ENCODE assay signal across 15 cellular contexts in the genomic region with DNA sequence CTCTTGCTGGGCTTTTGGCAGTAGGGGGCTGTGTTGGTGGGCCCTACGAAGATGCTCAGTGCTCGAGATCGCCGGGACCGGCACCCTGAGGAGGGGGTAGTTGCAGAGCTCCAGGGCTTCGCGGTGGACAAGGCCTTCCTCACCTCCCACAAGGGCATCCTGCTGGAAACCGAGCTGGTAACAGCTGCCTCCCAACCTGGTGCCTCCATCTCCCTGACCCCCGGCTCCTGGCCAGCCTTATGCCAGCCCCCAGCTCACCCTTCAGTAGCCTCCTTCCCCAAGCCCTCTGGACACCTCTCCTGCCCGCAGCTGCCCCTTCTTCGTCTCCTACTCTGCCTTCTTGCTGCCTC. TPM values are rescaled to one million over a fixed set of nuclear protein-coding genes. Genes with fewer than 3 reads are reported as not detected.
A peak's percentile ranks its signal among the peaks of the same experiment; 100 is the strongest.
DNase-seq lines count a peak whose midpoint lies in the region; ATAC-seq, FAIRE-seq and TF ChIP-seq lines count a peak whose summit lies in the region.
"Had no signal": no experiment of that assay in that cellular context is flagged by ENCODE, and none has a peak within 500 bp of the region (broad histone marks: within the 10 kb centered on the region; RNA-seq: fewer than 3 reads in every experiment).

No MANE protein-coding gene starts in this region.

- H3K79me2 ChIP-seq in HepG2 (ENCODE audit: insufficient read depth, low read length), result no peaks in the 10 kb centered on the region

- intact Hi-C loops in HepG2 (cut with micrococcal nuclease; ENCODE audit: unreplicated experiment), result no loop called here
- intact Hi-C loops in sigmoid colon (cut with DNase I), result no loop called here

- TF ChIP-seq RAD21 in HepG2 (CRISPR knock-in tag; IDR thresholded peaks at IDR 0.05), result no peak

- peaks cover 0 to 6% (median 0%) of the 10 kb centered on the region in 11 experiments; a peak in 3 of 22 replicates for H4K20me1 ChIP-seq in BLaER1 treated with 17β-estradiol and CSF1 and Interleukin-3, amounts not matched to agents 10 nM and 100 nM
- no peaks in the 10 kb centered on the region for H4K20me1 ChIP-seq in HepG2 (ENCODE audit: insufficient read depth, low read length)

- peaks cover 0 to 7% (median 0%) of the 10 kb centered on the region in 11 experiments; a peak in 3 of 22 replicates for H3K27me3 ChIP-seq in BLaER1 treated with 17β-estradiol and CSF1 and Interleukin-3, amounts not matched to agents 10 nM and 100 nM
- H3K27me3 ChIP-seq in HepG2 (ENCODE audit: control insufficient read depth in 1 of 2, insufficient read depth in 2 of 2, low read length in 2 of 2), result peaks cover 26 to 87% of the 10 kb centered on the region in 2 experiments
- no peaks in the 10 kb centered on the region for H3K27me3 ChIP-seq in sigmoid colon

- H3K9ac ChIP-seq in BLaER1 treated with 17β-estradiol and CSF1 and Interleukin-3, amounts not matched to agents 10 nM and 100 nM, result peak overlapping the region in 8 of 11 experiments; percentile 7 to 49 (median 32); a peak in 12 of 22 replicates
- H3K9ac ChIP-seq in HepG2 (ENCODE audit: insufficient read depth, low read depth, low read length), result no peak overlapping the region

- CTCF ChIA-PET in HepG2 (lab: Yijun Ruan, JAX; ENCODE audit: low intra/inter-chr PET ratio, low total read pairs), result interaction anchor here (5.1 to 5.9 kb wide), 2 partner anchors 50 to 111 kb away, joined by 96 to 111 read pairs; no protein-coding TSS in a partner anchor

- H3K27ac ChIP-seq in BLaER1 treated with 17β-estradiol and CSF1 and Interleukin-3, amounts not matched to agents 10 nM and 100 nM, result peak overlapping the region in 6 of 11 experiments; percentile 14 to 54 (median 36); a peak in 7 of 22 replicates
- H3K27ac ChIP-seq in angular gyrus (ENCODE audit: low read depth, low read length) (peak overlapping the region; percentile 97), HepG2 (ENCODE audit: extremely low read length, insufficient read depth, low read length) (no peak overlapping the region), sigmoid colon (peak overlapping the region; percentile 25 to 63 (median 36))

- in situ Hi-C loops in HepG2 (cut with HindIII; ENCODE audit: extremely low pct_ligation_motif_present, low pct_unique_long_range_greater_than_20kb) (loop anchor here (5.0 kb wide), 2 partner anchors 50 to 115 kb away; no protein-coding TSS in a partner anchor), G401 (cut with HindIII; ENCODE audit: low sequenced_read_pairs) (no loop called here)

- no peak overlapping the region for H2AFZ ChIP-seq in HepG2 (ENCODE audit: low read length)

- FAIRE-seq in HepG2 (lab: Jason Lieb, UNC), result no peak
- FAIRE-seq: D721Med, RCC 7860 had no signal

- no peak for DNase-seq in HepG2 (ENCODE audit: low spot score)
- DNase-seq in sigmoid colon, result no peak
- DNase-seq in G401 (ENCODE audit: low spot score), result no peak
- no peak for DNase-seq in DMS 273 (lab: John Stamatoyannopoulos, UW; ENCODE audit: unreplicated experiment)
- DNase-seq: AML-193; CD4-positive, alpha-beta T cell; NCI-H2081; NCI-H510A treated with DMSO at 0.1 percent for 48 hours had no signal

- peak overlapping the region in 2 of 10 experiments; percentile 9 to 12; a peak in 1 of 20 replicates for H3K4me3 ChIP-seq in BLaER1 treated with 17β-estradiol and CSF1 and Interleukin-3, amounts not matched to agents 10 nM and 100 nM
- H3K4me3 ChIP-seq in HepG2 (replicated peaks in 1 of 3; ENCODE audit: insufficient read depth in 1 of 3, low read depth in 2 of 3, low read length in 3 of 3), result no peak overlapping the region
- peak overlapping the region in 3 of 4 donors; percentile 10 to 29 (median 13) for H3K4me3 ChIP-seq in sigmoid colon

- H3K4me1 ChIP-seq in BLaER1 treated with 17β-estradiol and CSF1 and Interleukin-3, amounts not matched to agents 10 nM and 100 nM, result peaks cover 15 to 60% (median 40%) of the 10 kb centered on the region in 10 experiments; a peak in 19 of 20 replicates
- H3K4me1 ChIP-seq in HepG2 (ENCODE audit: insufficient read depth, low read length) (no peaks in the 10 kb centered on the region), sigmoid colon (no peaks in the 10 kb centered on the region)

- TF ChIP-seq CTCF in HepG2 (CRISPR knock-in tag; IDR thresholded peaks at IDR 0.05), result no peak
- no peak for TF ChIP-seq CTCF in sigmoid colon (IDR thresholded peaks at IDR 0.05)

- no peak for TF ChIP-seq POLR2A in HepG2 (IDR thresholded peaks at IDR 0.05; ENCODE audit: insufficient read depth in 1 of 2, low read depth in 2 of 2, low read length in 2 of 2)
- TF ChIP-seq POLR2A in sigmoid colon (IDR thresholded peaks at IDR 0.05), result no peak

- H3K36me3 ChIP-seq in BLaER1 treated with 17β-estradiol and CSF1 and Interleukin-3, amounts not matched to agents 10 nM and 100 nM, result no peaks in the 10 kb centered on the region
- H3K36me3 ChIP-seq in HepG2 (replicated peaks in 1 of 2; ENCODE audit: control insufficient read depth in 1 of 2, insufficient read depth in 2 of 2, low read length in 2 of 2) (no peaks in the 10 kb centered on the region), sigmoid colon (no peaks in the 10 kb centered on the region)

- WGBS in HepG2 (ENCODE audit: low lambda C conversion rate), result 1% methylated on average over 11 of the region's 11 CpGs
- 72 to 81% methylated on average over 11 of the region's 11 CpGs for WGBS in sigmoid colon, 2 donors

- no TSS peak for BruUV-seq in HepG2 (replicated peaks; lab: Mats Ljungman, UMichigan)

- TF ChIP-seq EP300 in HepG2 (IDR thresholded peaks at IDR 0.05; ENCODE audit: low read depth in 2 of 2, low read length in 2 of 2), result no peak
- TF ChIP-seq EP300 in HepG2 (CRISPR knock-in tag; IDR thresholded peaks at IDR 0.05; ENCODE audit: borderline replicate concordance), result no peak
- no peak for TF ChIP-seq EP300 in sigmoid colon (IDR thresholded peaks at IDR 0.05)

- POLR2A ChIA-PET in HepG2 (lab: Yijun Ruan, JAX), result interaction anchor here (1.2 kb wide), 1 partner anchor 55 kb away, joined by 4 read pairs; no protein-coding TSS in a partner anchor

- H3K4me2 ChIP-seq in BLaER1 treated with 17β-estradiol and CSF1 and Interleukin-3, amounts not matched to agents 10 nM and 100 nM, result peak overlapping the region; percentile 46 to 96 (median 77)
- H3K4me2 ChIP-seq in HepG2 (ENCODE audit: low read depth, low read length), result no peak overlapping the region

- H3K9me3 ChIP-seq in BLaER1 treated with 17β-estradiol and CSF1 and Interleukin-3, amounts not matched to agents 10 nM and 100 nM (replicated peaks in 1 of 11), result no peaks in the 10 kb centered on the region
- H3K9me3 ChIP-seq in HepG2 (ENCODE audit: low read length) (no peaks in the 10 kb centered on the region), sigmoid colon (no peaks in the 10 kb centered on the region)

- ATAC-seq in HepG2, result no peak
- no peak for ATAC-seq in GM18868 (IDR thresholded peaks at IDR 0.05; ENCODE audit: unreplicated experiment)

RNA-seq across cellular contexts. Expression of a gene that starts 0.3 kb away (rescaled TPM):
- total RNA-seq in HepG2 (2016; rRNA removed; fragmentation: Illumina TruSeq; extraction: Trizol) (not detected in 2 replicates), sigmoid colon (1 to 10 TPM; 1.8 to 4.6 (median 3.8) TPM)
- not detected in 2 replicates for total RNA-seq in HepG2 (2016; cell fraction: cytosol; rRNA removed; fragmentation: Illumina TruSeq; extraction: Trizol; ENCODE audit: low read depth)
- not detected in 2 replicates for total RNA-seq in HepG2 (2016; cell fraction: insoluble cytoplasmic fraction; rRNA removed; fragmentation: Illumina TruSeq; extraction: Trizol)
- total RNA-seq in HepG2 (2016; cell fraction: membrane; rRNA removed; fragmentation: Illumina TruSeq; extraction: Trizol), result not detected in 2 replicates
- total RNA-seq in HepG2 (2016; cell fraction: nucleus; rRNA removed; fragmentation: Illumina TruSeq; extraction: Trizol), result not detected in 2 replicates
- polyA plus RNA-seq in HepG2 (2011; rRNA removed) (not detected in 2 replicates), sigmoid colon (1 to 10 TPM in 1 of 3 donors, not detected in 2; 1.2 TPM)
- not detected in 2 replicates for polyA plus RNA-seq in HepG2 (2011; cell fraction: cytosol; rRNA removed)
- polyA plus RNA-seq in HepG2 (2011; cell fraction: nucleus; rRNA removed), result not detected in 2 replicates
- polyA plus RNA-seq in HepG2 (2012), result not detected in 2 replicates
- not detected in 2 replicates for polyA plus RNA-seq in HepG2 (2016; cell fraction: cytosol; fragmentation: Illumina TruSeq; extraction: Trizol; ENCODE audit: low read depth)
- polyA plus RNA-seq in HepG2 (2016; cell fraction: insoluble cytoplasmic fraction; fragmentation: Illumina TruSeq; extraction: Trizol; ENCODE audit: low read depth), result not detected in 2 replicates
- not detected in 2 replicates for polyA plus RNA-seq in HepG2 (2016; cell fraction: membrane; fragmentation: Illumina TruSeq; extraction: Trizol; ENCODE audit: low read depth)
- polyA plus RNA-seq in HepG2 (2016; cell fraction: nucleus; fragmentation: Illumina TruSeq; extraction: Trizol; ENCODE audit: insufficient read depth, low read depth), result not detected in 2 replicates
- polyA minus RNA-seq in HepG2 (2011; rRNA and poly(A)+ RNA removed; ENCODE audit: low replicate concordance), result not detected in 2 replicates
- not detected in 2 replicates for polyA minus RNA-seq in HepG2 (2011; cell fraction: cytosol; rRNA and poly(A)+ RNA removed)
- polyA minus RNA-seq in HepG2 (2011; cell fraction: nucleus; rRNA and poly(A)+ RNA removed), result not detected in 2 replicates
- total RNA-seq in G401 (2014; rRNA removed; shearing (Covaris generic)), result not detected in 2 replicates
- total RNA-seq: CD4-positive, alpha-beta T cell; H1 had no signal

RNA-seq across cellular contexts. Expression of a gene that starts 4.6 kb away (rescaled TPM):
- total RNA-seq in HepG2 (2016; rRNA removed; fragmentation: Illumina TruSeq; extraction: Trizol) (not detected in 2 replicates), sigmoid colon (not detected)
- total RNA-seq in HepG2 (2016; cell fraction: cytosol; rRNA removed; fragmentation: Illumina TruSeq; extraction: Trizol; ENCODE audit: low read depth), result not detected in 2 replicates
- not detected in 2 replicates for total RNA-seq in HepG2 (2016; cell fraction: insoluble cytoplasmic fraction; rRNA removed; fragmentation: Illumina TruSeq; extraction: Trizol)
- total RNA-seq in HepG2 (2016; cell fraction: membrane; rRNA removed; fragmentation: Illumina TruSeq; extraction: Trizol), result not detected in 2 replicates
- total RNA-seq in HepG2 (2016; cell fraction: nucleus; rRNA removed; fragmentation: Illumina TruSeq; extraction: Trizol), result not detected in 2 replicates
- polyA plus RNA-seq in HepG2 (2011; rRNA removed) (not detected in 2 replicates), sigmoid colon (not detected)
- polyA plus RNA-seq in HepG2 (2011; cell fraction: cytosol; rRNA removed), result not detected in 2 replicates
- polyA plus RNA-seq in HepG2 (2011; cell fraction: nucleus; rRNA removed), result not detected in 2 replicates
- not detected in 2 replicates for polyA plus RNA-seq in HepG2 (2012)
- polyA plus RNA-seq in HepG2 (2016; cell fraction: cytosol; fragmentation: Illumina TruSeq; extraction: Trizol; ENCODE audit: low read depth), result not detected in 2 replicates
- not detected in 2 replicates for polyA plus RNA-seq in HepG2 (2016; cell fraction: insoluble cytoplasmic fraction; fragmentation: Illumina TruSeq; extraction: Trizol; ENCODE audit: low read depth)
- polyA plus RNA-seq in HepG2 (2016; cell fraction: membrane; fragmentation: Illumina TruSeq; extraction: Trizol; ENCODE audit: low read depth), result not detected in 2 replicates
- polyA plus RNA-seq in HepG2 (2016; cell fraction: nucleus; fragmentation: Illumina TruSeq; extraction: Trizol; ENCODE audit: insufficient read depth, low read depth), result not detected in 2 replicates
- polyA minus RNA-seq in HepG2 (2011; rRNA and poly(A)+ RNA removed; ENCODE audit: low replicate concordance), result not detected in 2 replicates
- polyA minus RNA-seq in HepG2 (2011; cell fraction: cytosol; rRNA and poly(A)+ RNA removed), result not detected in 2 replicates
- not detected in 2 replicates for polyA minus RNA-seq in HepG2 (2011; cell fraction: nucleus; rRNA and poly(A)+ RNA removed)
- total RNA-seq in G401 (2014; rRNA removed; shearing (Covaris generic)), result not detected in 2 replicates
- total RNA-seq: CD4-positive, alpha-beta T cell; H1; HT1080 had no signal
- polyA plus RNA-seq: H1 had no signal

RNA-seq across cellular contexts. Expression of a gene that starts 12.2 kb away (rescaled TPM):
- total RNA-seq in HepG2 (2016; rRNA removed; fragmentation: Illumina TruSeq; extraction: Trizol), result not detected in 2 replicates
- total RNA-seq in HepG2 (2016; cell fraction: cytosol; rRNA removed; fragmentation: Illumina TruSeq; extraction: Trizol; ENCODE audit: low read depth), result not detected in 2 replicates
- not detected in 2 replicates for total RNA-seq in HepG2 (2016; cell fraction: insoluble cytoplasmic fraction; rRNA removed; fragmentation: Illumina TruSeq; extraction: Trizol)
- total RNA-seq in HepG2 (2016; cell fraction: membrane; rRNA removed; fragmentation: Illumina TruSeq; extraction: Trizol), result not detected in 2 replicates
- not detected in 2 replicates for total RNA-seq in HepG2 (2016; cell fraction: nucleus; rRNA removed; fragmentation: Illumina TruSeq; extraction: Trizol)
- polyA plus RNA-seq in HepG2 (2011; rRNA removed), result not detected in 2 replicates
- polyA plus RNA-seq in HepG2 (2011; cell fraction: cytosol; rRNA removed), result 0.03 and 0.04 TPM in 2 replicates
- 0.05 TPM in 2 replicates for polyA plus RNA-seq in HepG2 (2011; cell fraction: nucleus; rRNA removed)
- polyA plus RNA-seq in HepG2 (2012), result not detected in 2 replicates
- not detected in 2 replicates for polyA plus RNA-seq in HepG2 (2016; cell fraction: cytosol; fragmentation: Illumina TruSeq; extraction: Trizol; ENCODE audit: low read depth)
- polyA plus RNA-seq in HepG2 (2016; cell fraction: insoluble cytoplasmic fraction; fragmentation: Illumina TruSeq; extraction: Trizol; ENCODE audit: low read depth), result not detected in 2 replicates
- polyA plus RNA-seq in HepG2 (2016; cell fraction: membrane; fragmentation: Illumina TruSeq; extraction: Trizol; ENCODE audit: low read depth), result not detected in 2 replicates
- not detected in 2 replicates for polyA plus RNA-seq in HepG2 (2016; cell fraction: nucleus; fragmentation: Illumina TruSeq; extraction: Trizol; ENCODE audit: insufficient read depth, low read depth)
- not detected in 2 replicates for polyA minus RNA-seq in HepG2 (2011; rRNA and poly(A)+ RNA removed; ENCODE audit: low replicate concordance)
- polyA minus RNA-seq in HepG2 (2011; cell fraction: cytosol; rRNA and poly(A)+ RNA removed), result not detected in 2 replicates
- not detected in 2 replicates for polyA minus RNA-seq in HepG2 (2011; cell fraction: nucleus; rRNA and poly(A)+ RNA removed)
- total RNA-seq in sigmoid colon, result 10 to 100 TPM in 3 of 4 donors, 1 to 10 TPM in 1; 10.0 to 19.9 (median 11.5) TPM
- 1 to 10 TPM in 2 of 3 donors, under 1 TPM in 1; 0.46 to 3.0 (median 2.9) TPM for polyA plus RNA-seq in sigmoid colon
- total RNA-seq in G401 (2014; rRNA removed; shearing (Covaris generic)), result not detected in 2 replicates
- total RNA-seq: CD4-positive, alpha-beta T cell; HT1080 had no signal

RNA-seq across cellular contexts. Expression of a gene that starts 24.5 kb away (rescaled TPM):
- 0.48 and 0.95 TPM in 2 replicates for total RNA-seq in HepG2 (2016; rRNA removed; fragmentation: Illumina TruSeq; extraction: Trizol)
- 0.30 TPM in 1 of 2 replicates, not detected in the other for total RNA-seq in HepG2 (2016; cell fraction: cytosol; rRNA removed; fragmentation: Illumina TruSeq; extraction: Trizol; ENCODE audit: low read depth)
- 0.21 and 0.91 TPM in 2 replicates for total RNA-seq in HepG2 (2016; cell fraction: insoluble cytoplasmic fraction; rRNA removed; fragmentation: Illumina TruSeq; extraction: Trizol)
- 0.12 and 0.31 TPM in 2 replicates for total RNA-seq in HepG2 (2016; cell fraction: membrane; rRNA removed; fragmentation: Illumina TruSeq; extraction: Trizol)
- 1.2 TPM in 2 replicates for total RNA-seq in HepG2 (2016; cell fraction: nucleus; rRNA removed; fragmentation: Illumina TruSeq; extraction: Trizol)
- 1.1 and 1.8 TPM in 2 replicates for polyA plus RNA-seq in HepG2 (2011; rRNA removed)
- polyA plus RNA-seq in HepG2 (2011; cell fraction: cytosol; rRNA removed), result 0.69 and 0.98 TPM in 2 replicates
- 9.4 and 11.6 TPM in 2 replicates for polyA plus RNA-seq in HepG2 (2011; cell fraction: nucleus; rRNA removed)
- polyA plus RNA-seq in HepG2 (2012), result 1.7 and 2.3 TPM in 2 replicates
- polyA plus RNA-seq in HepG2 (2016; cell fraction: cytosol; fragmentation: Illumina TruSeq; extraction: Trizol; ENCODE audit: low read depth), result 0.12 and 0.14 TPM in 2 replicates
- 0.27 and 0.67 TPM in 2 replicates for polyA plus RNA-seq in HepG2 (2016; cell fraction: insoluble cytoplasmic fraction; fragmentation: Illumina TruSeq; extraction: Trizol; ENCODE audit: low read depth)
- 0.16 and 0.19 TPM in 2 replicates for polyA plus RNA-seq in HepG2 (2016; cell fraction: membrane; fragmentation: Illumina TruSeq; extraction: Trizol; ENCODE audit: low read depth)
- polyA plus RNA-seq in HepG2 (2016; cell fraction: nucleus; fragmentation: Illumina TruSeq; extraction: Trizol; ENCODE audit: insufficient read depth, low read depth), result 3.6 and 3.8 TPM in 2 replicates
- polyA minus RNA-seq in HepG2 (2011; rRNA and poly(A)+ RNA removed; ENCODE audit: low replicate concordance), result 3.1 TPM in 1 of 2 replicates, not detected in the other
- 0.59 and 1.5 TPM in 2 replicates for polyA minus RNA-seq in HepG2 (2011; cell fraction: cytosol; rRNA and poly(A)+ RNA removed)
- polyA minus RNA-seq in HepG2 (2011; cell fraction: nucleus; rRNA and poly(A)+ RNA removed), result 0.99 and 1.9 TPM in 2 replicates
- total RNA-seq in sigmoid colon, result 10 to 100 TPM; 18.1 to 38.8 (median 26.3) TPM
- polyA plus RNA-seq in sigmoid colon, result 10 to 100 TPM in 1 of 3 donors, under 1 TPM in 2; 0.60 to 10.6 (median 0.92) TPM
- 21.3 and 25.9 TPM in 2 replicates for total RNA-seq in G401 (2014; rRNA removed; shearing (Covaris generic))

RNA-seq across cellular contexts. Expression of a gene that starts 30.9 kb away (rescaled TPM):
- total RNA-seq in HepG2 (2016; rRNA removed; fragmentation: Illumina TruSeq; extraction: Trizol) (not detected in 2 replicates), sigmoid colon (not detected)
- not detected in 2 replicates for total RNA-seq in HepG2 (2016; cell fraction: cytosol; rRNA removed; fragmentation: Illumina TruSeq; extraction: Trizol; ENCODE audit: low read depth)
- not detected in 2 replicates for total RNA-seq in HepG2 (2016; cell fraction: insoluble cytoplasmic fraction; rRNA removed; fragmentation: Illumina TruSeq; extraction: Trizol)
- total RNA-seq in HepG2 (2016; cell fraction: membrane; rRNA removed; fragmentation: Illumina TruSeq; extraction: Trizol), result not detected in 2 replicates
- not detected in 2 replicates for total RNA-seq in HepG2 (2016; cell fraction: nucleus; rRNA removed; fragmentation: Illumina TruSeq; extraction: Trizol)
- polyA plus RNA-seq in HepG2 (2011; rRNA removed) (0.01 TPM in 1 of 2 replicates, not detected in the other), sigmoid colon (1 to 10 TPM; 1.5 to 4.9 (median 3.0) TPM)
- polyA plus RNA-seq in HepG2 (2011; cell fraction: cytosol; rRNA removed), result not detected in 2 replicates
- not detected in 2 replicates for polyA plus RNA-seq in HepG2 (2011; cell fraction: nucleus; rRNA removed)
- polyA plus RNA-seq in HepG2 (2012), result not detected in 2 replicates
- not detected in 2 replicates for polyA plus RNA-seq in HepG2 (2016; cell fraction: cytosol; fragmentation: Illumina TruSeq; extraction: Trizol; ENCODE audit: low read depth)
- polyA plus RNA-seq in HepG2 (2016; cell fraction: insoluble cytoplasmic fraction; fragmentation: Illumina TruSeq; extraction: Trizol; ENCODE audit: low read depth), result not detected in 2 replicates
- polyA plus RNA-seq in HepG2 (2016; cell fraction: membrane; fragmentation: Illumina TruSeq; extraction: Trizol; ENCODE audit: low read depth), result not detected in 2 replicates
- not detected in 2 replicates for polyA plus RNA-seq in HepG2 (2016; cell fraction: nucleus; fragmentation: Illumina TruSeq; extraction: Trizol; ENCODE audit: insufficient read depth, low read depth)
- not detected in 2 replicates for polyA minus RNA-seq in HepG2 (2011; rRNA and poly(A)+ RNA removed; ENCODE audit: low replicate concordance)
- polyA minus RNA-seq in HepG2 (2011; cell fraction: cytosol; rRNA and poly(A)+ RNA removed), result not detected in 2 replicates
- not detected in 2 replicates for polyA minus RNA-seq in HepG2 (2011; cell fraction: nucleus; rRNA and poly(A)+ RNA removed)
- not detected in 2 replicates for total RNA-seq in G401 (2014; rRNA removed; shearing (Covaris generic))
- total RNA-seq: CD4-positive, alpha-beta T cell; H1; HT1080 had no signal

Comparison
In these comparisons a context has a peak if more than half of its experiments do, and no peak if none do; other contexts are left out.
1. H3K4me3 ChIP-seq: peak in sigmoid colon (3 of 4); none in HepG2 (0 of 3).
2. RNA of a gene that starts 12.2 kb away (total RNA-seq): 10.0 to 19.9 TPM in sigmoid colon; not detected in HepG2 and not detected in G401; every median in the first group is over 10 times any median in the second.